ENCODE assay signal across 14 cellular contexts in genomic region chr16:84286568-84287220, GRCh38. TPM values are rescaled to one million over a fixed set of nuclear protein-coding genes. Genes with fewer than 3 reads are reported as not detected.
DNase-seq lines count a peak whose midpoint lies in the region; ATAC-seq and TF ChIP-seq lines count a peak whose summit lies in the region.
"Had no signal": no experiment of that assay in that cellular context is flagged by ENCODE, and none has a peak within 500 bp of the region (broad histone marks: within the 10 kb centered on the region; RNA-seq: fewer than 3 reads in every experiment).

No MANE protein-coding gene starts in this region.

- WGBS in esophagus muscularis mucosa, result 24% methylated on average over 16 of the region's 16 CpGs
- 42 to 68% (median 61%) methylated on average over 15 to 16 of the region's 16 CpGs for WGBS in spleen, 5 donors

- no peaks in the 10 kb centered on the region for H3K36me3 ChIP-seq in esophagus muscularis mucosa
- no peaks in the 10 kb centered on the region for H3K36me3 ChIP-seq in spleen
- H3K36me3 ChIP-seq in BE2C, result no peaks in the 10 kb centered on the region

- H3K27ac ChIP-seq in esophagus muscularis mucosa (replicated peaks in 1 of 4), result peak overlapping the region; percentile 53 to 73 (median 66)
- H3K27ac ChIP-seq in spleen, result peak overlapping the region in 6 of 8 donors; percentile 35 to 78 (median 72)

- TF ChIP-seq CTCF in esophagus muscularis mucosa (IDR thresholded peaks at IDR 0.05), result no peak
- no peak for TF ChIP-seq CTCF in spleen (IDR thresholded peaks at IDR 0.05 in 8 of 11, conservative IDR thresholded peaks at IDR 0.05 in 3 of 11)
- no peak for TF ChIP-seq CTCF in BE2C (IDR thresholded peaks at IDR 0.05; ENCODE audit: low read depth, low read length)

- H3K27ac Mint-ChIP-seq in activated CD4-positive, alpha-beta T cell treated with anti-CD3 and anti-CD28 coated beads, Interleukin-2, amount 10 ng/mL, durations not matched to agents 24 days and 14 days, result no peak overlapping the region
- H3K27ac Mint-ChIP-seq: naive thymus-derived CD4-positive, alpha-beta T cell had no signal

- no peak overlapping the region for H3K4me3 Mint-ChIP-seq in activated CD4-positive, alpha-beta T cell treated with anti-CD3 and anti-CD28 coated beads, Interleukin-2, amount 10 ng/mL, durations not matched to agents 24 days and 14 days
- H3K4me3 Mint-ChIP-seq: naive thymus-derived CD4-positive, alpha-beta T cell had no signal

- no peaks in the 10 kb centered on the region for H3K4me1 Mint-ChIP-seq in activated CD4-positive, alpha-beta T cell treated with anti-CD3 and anti-CD28 coated beads, Interleukin-2, amount 10 ng/mL, durations not matched to agents 24 days and 14 days

- DNase-seq in Daoy (ENCODE audit: low read depth), result peak; percentile 17
- DNase-seq in esophagus muscularis mucosa (ENCODE audit: extremely low spot score), result no peak
- no peak for DNase-seq in left lobe of liver (ENCODE audit: low spot score)
- peak; percentile 83 for DNase-seq in spleen
- DNase-seq in effector CD4-positive, alpha-beta T cell, result no peak
- no peak for DNase-seq in activated CD4-positive, alpha-beta T cell treated with anti-CD3 and anti-CD28 coated beads, Interleukin-2, amount 10 ng/mL, durations not matched to agents 24 days and 14 days
- DNase-seq in BE2C, result no peak
- DNase-seq: activated CD4-positive, CD25-positive, alpha-beta regulatory T cell; activated T-cell treated with anti-CD3 and anti-CD28 coated beads, Interleukin-2, amount 50 U/mL, for 1 hour; GOT3; naive thymus-derived CD4-positive, alpha-beta T cell; NCI-H1105; NCI-H774 had no signal

- peaks cover 3% of the 10 kb centered on the region for H3K27me3 Mint-ChIP-seq in activated CD4-positive, alpha-beta T cell treated with anti-CD3 and anti-CD28 coated beads, Interleukin-2, amount 10 ng/mL, durations not matched to agents 24 days and 14 days

- no peaks in the 10 kb centered on the region for H3K9me3 Mint-ChIP-seq in activated CD4-positive, alpha-beta T cell treated with anti-CD3 and anti-CD28 coated beads, Interleukin-2, amount 10 ng/mL, durations not matched to agents 24 days and 14 days
- H3K9me3 Mint-ChIP-seq: naive thymus-derived CD4-positive, alpha-beta T cell had no signal

- peak; percentile 42 for ATAC-seq in left lobe of liver
- no peak for ATAC-seq in activated CD4-positive, CD25-positive, alpha-beta regulatory T cell treated with anti-CD3 and anti-CD28 coated beads, Interleukin-2, amount 50 U/mL, for 24 hours
- ATAC-seq: naive thymus-derived CD4-positive, alpha-beta T cell had no signal

- intact Hi-C loops in esophagus muscularis mucosa (cut with DNase I) (no loop called here), spleen (cut with DNase I; ENCODE audit: low total_unique reads) (no loop called here)
- intact Hi-C loops in activated CD4-positive, alpha-beta T cell treated with anti-CD3 and anti-CD28 coated beads, Interleukin-2, amount 10 ng/mL, durations not matched to agents 24 days and 14 days (cut with micrococcal nuclease), result no loop called here

- no peaks in the 10 kb centered on the region for H3K36me3 Mint-ChIP-seq in activated CD4-positive, alpha-beta T cell treated with anti-CD3 and anti-CD28 coated beads, Interleukin-2, amount 10 ng/mL, durations not matched to agents 24 days and 14 days (ENCODE audit: low read depth)

- H3K4me3 ChIP-seq in esophagus muscularis mucosa (no peak overlapping the region), spleen (no peak overlapping the region), BE2C (ENCODE audit: low read depth, low read length) (no peak overlapping the region)

- peak; percentile 57 for TF ChIP-seq EP300 in esophagus muscularis mucosa (IDR thresholded peaks at IDR 0.05)

- H3K4me1 ChIP-seq in esophagus muscularis mucosa (peaks cover 27 to 39% (median 34%) of the 10 kb centered on the region in 4 donors), spleen (peaks cover 15 to 45% (median 30%) of the 10 kb centered on the region in 6 donors), BE2C (no peaks in the 10 kb centered on the region)

- TF ChIP-seq POLR2A in esophagus muscularis mucosa (IDR thresholded peaks at IDR 0.05; ENCODE audit: low read depth) (no peak), spleen (IDR thresholded peaks at IDR 0.05) (no peak)

- H3K27me3 ChIP-seq in esophagus muscularis mucosa, result peaks cover 0 to 18% (median 0%) of the 10 kb centered on the region in 4 donors
- peaks cover 0 to 16% (median 0%) of the 10 kb centered on the region in 7 donors for H3K27me3 ChIP-seq in spleen (replicated peaks in 1 of 7)
- peaks cover 7% of the 10 kb centered on the region for H3K27me3 ChIP-seq in BE2C

- peaks cover 0 to 5% (median 0%) of the 10 kb centered on the region in 4 donors for H3K9me3 ChIP-seq in esophagus muscularis mucosa
- H3K9me3 ChIP-seq in spleen, result no peaks in the 10 kb centered on the region
- no peaks in the 10 kb centered on the region for H3K9me3 ChIP-seq in BE2C

RNA-seq across cellular contexts. Expression of gene WFDC1, which starts 8.0 kb away (rescaled TPM):
- total RNA-seq in Daoy (2014; rRNA removed; shearing (Covaris generic)), result 0.30 TPM in 1 of 2 replicates, not detected in the other
- total RNA-seq in esophagus muscularis mucosa, result 10 to 100 TPM in 2 of 4 donors, 1 to 10 TPM in 2; 4.6 to 29.9 (median 15.6) TPM
- 1.4 TPM for total RNA-seq in left lobe of liver
- 1 to 10 TPM; 1.6 to 6.6 (median 2.3) TPM for total RNA-seq in spleen
- polyA plus RNA-seq in spleen, result 1 to 10 TPM; 1.8 to 2.2 (median 2.1) TPM
- total RNA-seq in activated CD4-positive, alpha-beta T cell treated with anti-CD3 and anti-CD28 coated beads, Interleukin-2, amount 10 ng/mL, durations not matched to agents 24 days and 14 days, result not detected in 2 replicates
- 0.34 TPM for polyA plus RNA-seq in BE2C (2012; ENCODE audit: insufficient read depth, insufficient read length, low read depth)
- total RNA-seq: naive thymus-derived CD4-positive, alpha-beta T cell had no signal
- polyA plus RNA-seq: naive thymus-derived CD4-positive, alpha-beta T cell had no signal

RNA-seq across cellular contexts. Expression of gene KCNG4, which starts 46.9 kb away (rescaled TPM):
- total RNA-seq in Daoy (2014; rRNA removed; shearing (Covaris generic)), result not detected in 2 replicates
- total RNA-seq in esophagus muscularis mucosa, result not detected
- not detected for total RNA-seq in left lobe of liver
- total RNA-seq in spleen, result not detected
- polyA plus RNA-seq in spleen, result not detected
- not detected in 2 replicates for total RNA-seq in activated CD4-positive, alpha-beta T cell treated with anti-CD3 and anti-CD28 coated beads, Interleukin-2, amount 10 ng/mL, durations not matched to agents 24 days and 14 days
- 0.17 TPM for polyA plus RNA-seq in BE2C (2012; ENCODE audit: insufficient read depth, insufficient read length, low read depth)
- total RNA-seq: naive thymus-derived CD4-positive, alpha-beta T cell had no signal
- polyA plus RNA-seq: naive thymus-derived CD4-positive, alpha-beta T cell had no signal

Comparison
In these comparisons a context has a peak if more than half of its experiments do, and no peak if none do; other contexts are left out.
1. DNase-seq: peak in Daoy (single experiment) and spleen (single experiment); none in esophagus muscularis mucosa (single experiment), left lobe of liver (single experiment), effector CD4-positive, alpha-beta T cell (single experiment), activated CD4-positive, alpha-beta T cell treated with anti-CD3 and anti-CD28 coated beads, Interleukin-2, amount 10 ng/mL, durations not matched to agents 24 days and 14 days (single experiment) and BE2C (single experiment).